In the genomic region with DNA sequence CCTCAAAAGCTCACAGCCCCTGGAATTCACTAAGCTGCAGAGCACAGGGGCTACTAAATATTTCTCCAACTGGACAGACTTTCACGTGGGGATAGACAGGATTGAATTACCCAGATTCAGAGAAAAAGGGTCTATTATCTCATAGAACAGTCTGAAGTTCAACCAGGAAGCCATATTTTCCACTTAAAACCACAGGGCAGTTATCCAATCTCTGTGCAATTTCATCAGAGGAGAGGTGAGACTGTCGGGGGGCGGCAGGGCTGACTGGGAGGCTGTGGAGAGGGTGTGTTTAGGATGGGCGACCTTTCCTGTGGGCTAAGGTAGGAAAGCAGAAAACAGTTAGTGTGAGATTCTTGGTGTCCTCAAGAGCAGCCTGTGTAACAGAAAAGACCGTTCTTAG, we compare ENCODE assay signal across 10 cellular contexts.
DNase-seq lines count a peak whose midpoint lies in the region; ATAC-seq and TF ChIP-seq lines count a peak whose summit lies in the region.
"Had no signal": no experiment of that assay in that cellular context is flagged by ENCODE, and none has a peak within 500 bp of the region (broad histone marks: within the 10 kb centered on the region; RNA-seq: fewer than 3 reads in every experiment).

No MANE protein-coding gene starts in this region.

- no peak for TF ChIP-seq CTCF in DND-41 (IDR thresholded peaks at IDR 0.05; ENCODE audit: borderline replicate concordance, extremely low read depth, low read length, poor library complexity, severe bottlenecking)
- no peak for TF ChIP-seq CTCF in gastrocnemius medialis (IDR thresholded peaks at IDR 0.05 in 4 of 5, conservative IDR thresholded peaks at IDR 0.05 in 1 of 5)

- no peak overlapping the region for H3K4me2 ChIP-seq in DND-41 (ENCODE audit: insufficient read depth, low read length)

- ATAC-seq in DND-41 (ENCODE audit: insufficient read depth, low read depth): no peak
- no peak for ATAC-seq in gastrocnemius medialis
- ATAC-seq in stimulated activated naive CD8-positive, alpha-beta T cell treated with anti-CD3 and anti-CD28 coated beads, Interleukin-15, Interleukin-2, amounts not matched to agents 100 U/mL and 50 U/mL, for 24 hours: no peak
- ATAC-seq in HG02610 (IDR thresholded peaks at IDR 0.05; ENCODE audit: unreplicated experiment): no peak

- no peaks in the 10 kb centered on the region for H3K36me3 ChIP-seq in DND-41 (ENCODE audit: insufficient read depth, low read length)
- H3K36me3 ChIP-seq in gastrocnemius medialis: no peaks in the 10 kb centered on the region

- in situ Hi-C loops in SK-MEL-5 (cut with HindIII; ENCODE audit: low pct_unique_long_range_greater_than_20kb, low sequenced_read_pairs): no loop called here
- in situ Hi-C loops in gastrocnemius medialis (cut with MboI; ENCODE audit: low sequenced_read_pairs in 4 of 4): no loop called here

- H3K27ac ChIP-seq in DND-41 (ENCODE audit: low read length): no peak overlapping the region
- H3K27ac ChIP-seq in gastrocnemius medialis: peak overlapping the region in 3 of 4 donors; percentile 33 to 51 (median 35)

- H3K9me3 ChIP-seq in DND-41 (ENCODE audit: insufficient read depth, low read length, severe bottlenecking): no peaks in the 10 kb centered on the region
- no peaks in the 10 kb centered on the region for H3K9me3 ChIP-seq in gastrocnemius medialis

- H2AFZ ChIP-seq in DND-41 (ENCODE audit: low read depth, low read length): 0 out of 2 replicates have a peak overlapping the region, but pooled peaks have one; percentile 28

- H3K4me3 ChIP-seq in DND-41 (ENCODE audit: low read depth in 1 of 2, low read length in 2 of 2) (no peak overlapping the region), gastrocnemius medialis (no peak overlapping the region)

- H3K27me3 ChIP-seq in DND-41 (ENCODE audit: insufficient read depth, low read length, poor library complexity): no peaks in the 10 kb centered on the region
- H3K27me3 ChIP-seq in gastrocnemius medialis: peaks cover 0 to 8% (median 7%) of the 10 kb centered on the region in 3 donors

- H3K79me2 ChIP-seq in DND-41 (ENCODE audit: insufficient read depth, low read length): no peaks in the 10 kb centered on the region

- no peak for DNase-seq in DND-41
- peak; percentile 69 for DNase-seq in SK-MEL-5 (ENCODE audit: low read depth, low spot score)
- DNase-seq in glomerular visceral epithelial cell (ENCODE audit: extremely low spot score): peak; percentile 69
- no peak for DNase-seq in gastrocnemius medialis
- no peak for DNase-seq in HuH-7 (ENCODE audit: low spot score)
- DNase-seq in stimulated activated naive CD8-positive, alpha-beta T cell treated with anti-CD3 and anti-CD28 coated beads, Interleukin-15, Interleukin-2, amounts not matched to agents 100 U/mL and 50 U/mL, for 24 hours: no peak
- DNase-seq in hepatic stellate cell (ENCODE audit: low spot score): no peak
- DNase-seq: CD4-positive, CD25-positive, alpha-beta regulatory T cell; KG1 had no signal

- intact Hi-C loops in gastrocnemius medialis (cut with DNase I; ENCODE audit: low total_unique reads): no loop called here

- no peaks in the 10 kb centered on the region for H4K20me1 ChIP-seq in DND-41 (ENCODE audit: insufficient read depth, low read length)

- no peaks in the 10 kb centered on the region for H3K4me1 ChIP-seq in DND-41 (ENCODE audit: insufficient read depth, low read length)
- peaks cover 0 to 2% of the 10 kb centered on the region in 2 donors for H3K4me1 ChIP-seq in gastrocnemius medialis

- no peak overlapping the region for H3K9ac ChIP-seq in DND-41 (ENCODE audit: low read depth, low read length)

- no peak for TF ChIP-seq POLR2A in gastrocnemius medialis (IDR thresholded peaks at IDR 0.05)

Comparison
In these comparisons a context has a peak if more than half of its experiments do, and no peak if none do; other contexts are left out.
1. DNase-seq: peak in SK-MEL-5 (single experiment) and glomerular visceral epithelial cell (single experiment); none in DND-41 (single experiment), gastrocnemius medialis (0 of 2), HuH-7 (single experiment), stimulated activated naive CD8-positive, alpha-beta T cell treated with anti-CD3 and anti-CD28 coated beads, Interleukin-15, Interleukin-2, amounts not matched to agents 100 U/mL and 50 U/mL, for 24 hours (single experiment) and hepatic stellate cell (single experiment).